Comparison of ENCODE assay signal across 10 cellular contexts in the genomic region with DNA sequence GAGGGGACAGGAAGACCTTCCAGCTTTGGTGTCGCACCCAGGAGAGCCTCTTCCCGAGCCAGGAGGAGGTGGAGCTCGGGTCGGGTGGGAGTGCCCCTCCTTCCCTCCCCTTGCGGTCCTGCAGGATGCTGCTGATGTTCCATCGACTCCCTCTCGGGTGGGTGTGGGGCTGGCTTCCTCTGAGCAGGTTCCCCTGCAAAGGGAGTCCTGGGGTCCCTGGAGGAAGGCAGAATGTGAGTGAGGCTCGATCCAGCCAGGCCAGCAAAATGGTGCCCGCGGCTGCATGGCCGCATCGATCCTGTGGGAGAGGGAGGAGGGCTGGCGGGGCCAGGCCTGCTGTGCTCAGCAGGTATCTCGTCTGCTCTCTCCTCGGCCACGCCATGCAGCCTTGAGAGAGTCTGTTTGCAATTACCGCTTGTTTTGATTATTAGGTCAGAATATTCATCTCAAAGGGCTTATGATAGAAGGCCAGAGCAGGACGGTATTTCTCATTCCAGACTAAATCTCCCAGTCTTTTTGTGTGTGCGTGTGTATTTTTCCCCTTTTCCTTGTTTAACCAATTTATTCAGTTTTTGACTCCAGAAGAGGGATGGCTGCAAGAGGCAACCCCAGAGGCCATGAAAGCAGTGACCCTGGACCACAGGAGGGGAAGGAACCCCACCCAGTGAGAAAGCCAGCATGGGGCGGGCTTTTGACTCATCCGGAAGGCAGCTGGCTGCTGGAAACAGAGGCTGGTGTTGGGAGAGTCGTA.
DNase-seq lines count a peak whose midpoint lies in the region; ATAC-seq and TF ChIP-seq lines count a peak whose summit lies in the region.
"Had no signal": no experiment of that assay in that cellular context is flagged by ENCODE, and none has a peak within 500 bp of the region (broad histone marks: within the 10 kb centered on the region; RNA-seq: fewer than 3 reads in every experiment).

No MANE protein-coding gene starts in this region.

- 61% methylated on average over 22 of the region's 22 CpGs for WGBS in urinary bladder

- DNase-seq in HT1080 (ENCODE audit: low read depth) = peak; percentile 95
- DNase-seq in astrocyte of the spinal cord (ENCODE audit: low read depth, low spot score) = peak; percentile 96
- peak; percentile 73 for DNase-seq in islet precursor cell
- DNase-seq in foreskin keratinocyte = no peak
- no peak for DNase-seq in iPS-NIHi11 (ENCODE audit: low spot score)
- DNase-seq: activated CD8-positive, alpha-beta T cell treated with anti-CD3 and anti-CD28 coated beads, Interleukin-2, amount 10 ng/mL, durations not matched to agents 7 days and 5 days; NCI-H774 had no signal

- peak overlapping the region; percentile 34 for H3K27ac ChIP-seq in urinary bladder (ENCODE audit: low read depth)
- H3K27ac ChIP-seq in foreskin keratinocyte = no peak overlapping the region
- H3K27ac ChIP-seq: neutrophil had no signal

- H3K36me3 ChIP-seq in urinary bladder (ENCODE audit: insufficient read depth) = no peaks in the 10 kb centered on the region
- H3K36me3 ChIP-seq: neutrophil had no signal

- H3K27me3 ChIP-seq in foreskin keratinocyte = peaks cover 27% of the 10 kb centered on the region
- H3K27me3 ChIP-seq: neutrophil had no signal

- H3K4me1 ChIP-seq in urinary bladder (ENCODE audit: insufficient read depth) = no peaks in the 10 kb centered on the region
- no peaks in the 10 kb centered on the region for H3K4me1 ChIP-seq in foreskin keratinocyte

- TF ChIP-seq CTCF in astrocyte of the spinal cord (IDR thresholded peaks at IDR 0.05; ENCODE audit: low read depth, low read length) (no peak), foreskin keratinocyte (conservative IDR thresholded peaks at IDR 0.05) (no peak)

- H3K4me3 ChIP-seq in astrocyte of the spinal cord (ENCODE audit: low read depth, low read length) = no peak overlapping the region
- no peak overlapping the region for H3K4me3 ChIP-seq in urinary bladder (ENCODE audit: low read depth, low read length)

- in situ Hi-C loops in astrocyte of the spinal cord (cut with HindIII; ENCODE audit: low sequenced_read_pairs) = loop anchor here (25.0 kb wide), 1 partner anchor 131 kb away; a partner anchor contains a TSS

- ATAC-seq in foreskin keratinocyte (no peak), GM21360 (IDR thresholded peaks at IDR 0.05; ENCODE audit: unreplicated experiment) (no peak)
- ATAC-seq: activated CD8-positive, alpha-beta T cell treated with anti-CD3 and anti-CD28 coated beads, Interleukin-2, amount 10 ng/mL, durations not matched to agents 7 days and 5 days had no signal

Comparison
In these comparisons a context has a peak if more than half of its experiments do, and no peak if none do; other contexts are left out.
1. DNase-seq: peak in HT1080 (single experiment), astrocyte of the spinal cord (single experiment) and islet precursor cell (single experiment); none in foreskin keratinocyte (0 of 2) and iPS-NIHi11 (single experiment).